ENCODE assay signal across 27 cellular contexts in the genomic region with DNA sequence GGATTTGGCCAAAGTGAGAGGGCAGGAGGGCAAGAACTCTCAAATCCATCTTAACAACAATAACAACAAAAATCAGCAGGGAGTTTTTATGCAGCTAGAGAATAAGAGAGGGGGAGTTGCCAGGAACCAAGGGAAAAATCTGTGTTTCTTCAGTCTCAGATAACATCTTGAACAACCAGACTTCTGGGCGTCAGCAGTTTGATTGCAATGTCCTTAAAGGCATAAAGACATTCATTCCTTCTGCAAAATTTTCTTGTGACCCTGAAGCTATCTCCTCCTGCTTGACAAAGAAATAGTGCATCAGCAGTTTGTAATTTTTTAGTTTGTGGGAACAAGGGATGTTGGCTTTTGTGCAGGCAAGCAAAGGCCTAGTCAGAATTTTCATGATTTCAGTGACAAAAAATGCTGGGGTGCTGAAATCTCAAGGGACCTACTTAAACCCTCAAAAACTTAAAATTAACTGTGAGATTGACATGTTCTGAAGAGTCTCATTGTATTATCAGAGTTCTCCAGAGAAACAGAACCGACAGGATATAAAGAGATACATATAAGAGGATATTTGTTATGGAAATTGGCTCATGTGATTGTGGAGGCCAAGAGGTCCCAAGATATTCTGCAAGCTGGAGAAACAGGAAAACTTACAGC.
DNase-seq lines count a peak whose midpoint lies in the region; ATAC-seq, FAIRE-seq and TF ChIP-seq lines count a peak whose summit lies in the region.
"Had no signal": no experiment of that assay in that cellular context is flagged by ENCODE, and none has a peak within 500 bp of the region (broad histone marks: within the 10 kb centered on the region; RNA-seq: fewer than 3 reads in every experiment).

No MANE protein-coding gene starts in this region.

- no peak overlapping the region for H3K4me3 ChIP-seq in endodermal cell (ENCODE audit: low read length)
- no peak overlapping the region for H3K4me3 ChIP-seq in mesenchymal stem cell (ENCODE audit: insufficient read depth in 1 of 2, low read depth in 1 of 2, low read length in 2 of 2)
- no peak overlapping the region for H3K4me3 ChIP-seq in testis
- H3K4me3 ChIP-seq: BLaER1, GM12878, GM23338, HAP-1, Peyer's patch, SJSA1 had no signal

- no peaks in the 10 kb centered on the region for H3K9me3 ChIP-seq in endodermal cell (ENCODE audit: control insufficient read depth, low read length)
- H3K9me3 ChIP-seq in mesenchymal stem cell (ENCODE audit: control insufficient read depth, low read length), result peaks cover 3% of the 10 kb centered on the region
- H3K9me3 ChIP-seq in testis, result no peaks in the 10 kb centered on the region
- H3K9me3 ChIP-seq: BLaER1, HAP-1, Peyer's patch, SJSA1 had no signal

- H3K27me3 Mint-ChIP-seq in endodermal cell (ENCODE audit: insufficient read depth), result no peaks in the 10 kb centered on the region
- H3K27me3 Mint-ChIP-seq: CD4-positive, alpha-beta T cell had no signal

- intact Hi-C loops in testis (cut with DNase I; ENCODE audit: low total_unique reads), result no loop called here

- TF ChIP-seq CTCF in endodermal cell (conservative IDR thresholded peaks at IDR 0.05) (no peak), testis (IDR thresholded peaks at IDR 0.05) (no peak)

- no peak overlapping the region for H3K4me2 ChIP-seq in mesenchymal stem cell (ENCODE audit: low read length, poor library complexity, severe bottlenecking)
- H3K4me2 ChIP-seq: BLaER1, GM23338, KMS-11 had no signal

- no peak overlapping the region for H4K91ac ChIP-seq in mesenchymal stem cell (ENCODE audit: low read length)

- no peak for ATAC-seq in stimulated activated naive CD8-positive, alpha-beta T cell treated with anti-CD3 and anti-CD28 coated beads, Interleukin-15, Interleukin-2, amounts not matched to agents 100 U/mL and 50 U/mL, for 24 hours
- no peak for ATAC-seq in HG02610 (IDR thresholded peaks at IDR 0.05; ENCODE audit: unreplicated experiment)
- ATAC-seq: GM12878, GM23338 had no signal

- no peaks in the 10 kb centered on the region for H3K79me1 ChIP-seq in mesenchymal stem cell (replicated peaks; ENCODE audit: low read length, poor library complexity, severe bottlenecking)

- H2BK120ac ChIP-seq in mesenchymal stem cell (ENCODE audit: low read depth, low read length), result no peak overlapping the region

- H3K27me3 ChIP-seq in endodermal cell (ENCODE audit: control insufficient read depth, insufficient read depth, low read length, poor library complexity, severe bottlenecking) (no peaks in the 10 kb centered on the region), mesenchymal stem cell (ENCODE audit: control insufficient read depth in 1 of 2, insufficient read depth in 1 of 2, low read length in 2 of 2) (no peaks in the 10 kb centered on the region), testis (no peaks in the 10 kb centered on the region)
- H3K27me3 ChIP-seq: BLaER1, Peyer's patch, SJSA1 had no signal

- H2BK15ac ChIP-seq in mesenchymal stem cell (ENCODE audit: low read depth, poor library complexity, severe bottlenecking), result no peak overlapping the region

- H3K4me1 ChIP-seq in endodermal cell (ENCODE audit: control insufficient read depth, insufficient read depth, low read length) (no peaks in the 10 kb centered on the region), mesenchymal stem cell (ENCODE audit: control insufficient read depth, insufficient read depth, low read depth, low read length) (no peaks in the 10 kb centered on the region), testis (peaks cover 4% of the 10 kb centered on the region)
- H3K4me1 ChIP-seq: BLaER1, HAP-1, Peyer's patch, SJSA1 had no signal

- H2AK5ac ChIP-seq in mesenchymal stem cell (ENCODE audit: low read length, severe bottlenecking), result no peak overlapping the region

- WGBS in endodermal cell (ENCODE audit: insufficient coverage in 1 of 2, insufficient read length in 1 of 2), 2 experiments, result 82 to 90% methylated on average over 2 of the region's 2 CpGs
- WGBS in mesenchymal stem cell, result 77% methylated on average over 1 of the region's 2 CpGs
- 40 to 45% methylated on average over 2 of the region's 2 CpGs for WGBS in testis, 2 donors

- no peak overlapping the region for H2BK12ac ChIP-seq in mesenchymal stem cell (ENCODE audit: low read length in 2 of 2)

- H3K14ac ChIP-seq in mesenchymal stem cell (ENCODE audit: low read length in 2 of 2), result no peak overlapping the region

- peaks cover 2% of the 10 kb centered on the region for H3K9me3 Mint-ChIP-seq in endodermal cell
- H3K9me3 Mint-ChIP-seq: GM23338 had no signal

- no peaks in the 10 kb centered on the region for H3K36me3 Mint-ChIP-seq in endodermal cell (ENCODE audit: low read depth)

- H3K27ac ChIP-seq in endodermal cell (ENCODE audit: low read depth, low read length) (peak overlapping the region; percentile 50), mesenchymal stem cell (ENCODE audit: low read length, poor library complexity, severe bottlenecking) (no peak overlapping the region), testis (no peak overlapping the region)
- H3K27ac ChIP-seq: BLaER1, KMS-11, Peyer's patch, SJSA1 had no signal

- H3K36me3 ChIP-seq in endodermal cell (ENCODE audit: control insufficient read depth, insufficient read depth, low read length) (no peaks in the 10 kb centered on the region), mesenchymal stem cell (ENCODE audit: control insufficient read depth in 1 of 2, insufficient read depth in 2 of 2, low read depth in 1 of 2, low read length in 2 of 2) (no peaks in the 10 kb centered on the region), testis (ENCODE audit: low read depth, missing control alignments) (no peaks in the 10 kb centered on the region)
- H3K36me3 ChIP-seq: BLaER1, HAP-1, Peyer's patch, SJSA1 had no signal

- no peak overlapping the region for H3K27ac Mint-ChIP-seq in endodermal cell
- H3K27ac Mint-ChIP-seq: CD4-positive, alpha-beta T cell; GM23338 had no signal

- FAIRE-seq in RCC 7860 (lab: Jason Lieb, UNC), result no peak
- FAIRE-seq: GM12878 had no signal

- H2AFZ ChIP-seq in mesenchymal stem cell (ENCODE audit: low read depth, low read length), result no peak overlapping the region
- H2AFZ ChIP-seq: GM23338 had no signal

- no peak overlapping the region for H3K18ac ChIP-seq in mesenchymal stem cell (ENCODE audit: low read depth in 1 of 2, low read length in 2 of 2)

- peak overlapping the region; percentile 64 for H4K8ac ChIP-seq in mesenchymal stem cell (ENCODE audit: low read length)

- H3K4ac ChIP-seq in mesenchymal stem cell (ENCODE audit: low read depth in 1 of 2, low read length in 2 of 2), result no peak overlapping the region

- H3K9ac ChIP-seq in endodermal cell (ENCODE audit: extremely low read depth, low read length, poor library complexity, severe bottlenecking) (no peak overlapping the region), mesenchymal stem cell (ENCODE audit: low read length) (no peak overlapping the region)
- H3K9ac ChIP-seq: BLaER1, KMS-11 had no signal

- DNase-seq in SK-N-DZ (ENCODE audit: low spot score) (peak; percentile 85), endodermal cell (no peak), mesenchymal stem cell (peak; percentile 43), testis (peak; percentile 41), COLO668 (lab: John Stamatoyannopoulos, UW; ENCODE audit: unreplicated experiment) (no peak), RCC 7860 (ENCODE audit: low spot score) (no peak)
- no peak for DNase-seq in stimulated activated naive CD8-positive, alpha-beta T cell treated with anti-CD3 and anti-CD28 coated beads, Interleukin-15, Interleukin-2, amounts not matched to agents 100 U/mL and 50 U/mL, for 24 hours
- DNase-seq: ACHN; CD4-positive, alpha-beta T cell; DND-41; IMR-90; MV-4-11; NCI-H1105 treated with DMSO at 0.1 percent for 48 hours; NCI-H2081; NCI-H2171; NCI-H345; NCI-H524; NCI-H774; NK-92 treated with Interleukin-12 subunit alpha and Interleukin-12 subunit beta, amount 100 ng/mL, for 24 hours; Peyer's patch had no signal

- H2BK5ac ChIP-seq in mesenchymal stem cell (ENCODE audit: low read depth, low read length, poor library complexity, severe bottlenecking), result no peak overlapping the region

- TF ChIP-seq POLR2A in testis (IDR thresholded peaks at IDR 0.05), result no peak

- no peak overlapping the region for H3K23ac ChIP-seq in mesenchymal stem cell (ENCODE audit: low read length in 2 of 2)

- no peaks in the 10 kb centered on the region for H3K4me1 Mint-ChIP-seq in endodermal cell

- H3K4me3 Mint-ChIP-seq in endodermal cell, result no peak overlapping the region
- H3K4me3 Mint-ChIP-seq: CD4-positive, alpha-beta T cell; GM23338 had no signal

Comparison
In these comparisons a context has a peak if more than half of its experiments do, and no peak if none do; other contexts are left out.
1. DNase-seq: peak in SK-N-DZ (single experiment), mesenchymal stem cell (single experiment) and testis (single experiment); none in endodermal cell (single experiment), stimulated activated naive CD8-positive, alpha-beta T cell treated with anti-CD3 and anti-CD28 coated beads, Interleukin-15, Interleukin-2, amounts not matched to agents 100 U/mL and 50 U/mL, for 24 hours (single experiment), COLO668 (single experiment) and RCC 7860 (single experiment).